In genomic region chr15:68821898-68822380, GRCh38 we compare ENCODE assay signal across 8 cellular contexts. TPM values are rescaled to one million over a fixed set of nuclear protein-coding genes. Genes with fewer than 3 reads are reported as not detected.
DNase-seq lines count a peak whose midpoint lies in the region; ATAC-seq, FAIRE-seq and TF ChIP-seq lines count a peak whose summit lies in the region.

No MANE protein-coding gene starts in this region.

- no peak for FAIRE-seq in astrocyte (lab: Jason Lieb, UNC)

- H3K4me1 ChIP-seq in astrocyte (ENCODE audit: insufficient read depth, low read length) (peaks cover 7% of the 10 kb centered on the region), lower lobe of right lung (peaks cover 14% of the 10 kb centered on the region)

- H3K4me3 ChIP-seq in MG63: peak overlapping the region; percentile 87
- peak overlapping the region; percentile 74 for H3K4me3 ChIP-seq in astrocyte (ENCODE audit: insufficient read depth, low read depth, low read length)
- H3K4me3 ChIP-seq in lower lobe of right lung: peak overlapping the region; percentile 96

- H3K4me3 Mint-ChIP-seq in astrocyte (ENCODE audit: unreplicated experiment): peak overlapping the region; percentile 85
- H3K4me3 Mint-ChIP-seq in type B pancreatic cell: peak overlapping the region; percentile 97

- TF ChIP-seq CTCF in astrocyte (IDR thresholded peaks at IDR 0.05; ENCODE audit: insufficient read depth, low read depth, low read length) (no peak), lower lobe of right lung (IDR thresholded peaks at IDR 0.05) (no peak), type B pancreatic cell (conservative IDR thresholded peaks at IDR 0.05) (no peak)

- peaks cover 4% of the 10 kb centered on the region for H4K20me1 ChIP-seq in astrocyte (ENCODE audit: insufficient read depth, low read length)

- H3K9ac ChIP-seq in astrocyte (ENCODE audit: low read length): peak overlapping the region; percentile 74

- H3K27ac ChIP-seq in astrocyte (ENCODE audit: low read depth, low read length) (no peak overlapping the region), lower lobe of right lung (peak overlapping the region; percentile 99)

- H2AFZ ChIP-seq in astrocyte (ENCODE audit: low read depth, low read length): peak overlapping the region; percentile 77

- H3K79me2 ChIP-seq in astrocyte (ENCODE audit: insufficient read depth, low read length): peaks cover 35% of the 10 kb centered on the region

- H3K27ac Mint-ChIP-seq in astrocyte (ENCODE audit: unreplicated experiment) (no peak overlapping the region), type B pancreatic cell (peak overlapping the region; percentile 81)

- H3K36me3 Mint-ChIP-seq in astrocyte (ENCODE audit: low read depth, unreplicated experiment): no peaks in the 10 kb centered on the region
- no peaks in the 10 kb centered on the region for H3K36me3 Mint-ChIP-seq in type B pancreatic cell

- H3K9me3 Mint-ChIP-seq in astrocyte (ENCODE audit: unreplicated experiment): no peaks in the 10 kb centered on the region
- no peaks in the 10 kb centered on the region for H3K9me3 Mint-ChIP-seq in type B pancreatic cell

- H3K27me3 Mint-ChIP-seq in astrocyte (ENCODE audit: low read depth, unreplicated experiment): no peaks in the 10 kb centered on the region
- H3K27me3 Mint-ChIP-seq in type B pancreatic cell: no peaks in the 10 kb centered on the region

- peaks cover 7% of the 10 kb centered on the region for H3K36me3 ChIP-seq in MG63
- no peaks in the 10 kb centered on the region for H3K36me3 ChIP-seq in astrocyte (ENCODE audit: insufficient read depth, low read length)
- no peaks in the 10 kb centered on the region for H3K36me3 ChIP-seq in lower lobe of right lung

- no peak for ATAC-seq in lower lobe of right lung

- DNase-seq in G401 (ENCODE audit: low spot score) (peak; percentile 68), MG63 (peak; percentile 30), astrocyte (ENCODE audit: low read depth) (no peak), lower lobe of right lung (no peak), type B pancreatic cell (ENCODE audit: extremely low spot score, unreplicated experiment) (no peak), GM19238 (ENCODE audit: insufficient read length, low spot score) (no peak), NCI-H187 (lab: John Stamatoyannopoulos, UW) (no peak), NCI-H2227 (lab: John Stamatoyannopoulos, UW; ENCODE audit: unreplicated experiment) (no peak)

- in situ Hi-C loops in G401 (cut with HindIII; ENCODE audit: low sequenced_read_pairs): no loop called here

- H3K4me2 ChIP-seq in astrocyte (ENCODE audit: low read length): peak overlapping the region; percentile 99

- intact Hi-C loops in lower lobe of right lung (cut with DNase I): no loop called here

- H3K4me1 Mint-ChIP-seq in astrocyte (ENCODE audit: low read depth, unreplicated experiment) (peaks cover 10% of the 10 kb centered on the region), type B pancreatic cell (ENCODE audit: unreplicated experiment) (peaks cover 15% of the 10 kb centered on the region)

- H3K9me3 ChIP-seq in MG63: no peaks in the 10 kb centered on the region
- H3K9me3 ChIP-seq in astrocyte (ENCODE audit: insufficient read depth, low read depth, low read length): no peaks in the 10 kb centered on the region
- H3K9me3 ChIP-seq in lower lobe of right lung: no peaks in the 10 kb centered on the region

- H3K27me3 ChIP-seq in MG63 (no peaks in the 10 kb centered on the region), astrocyte (ENCODE audit: insufficient read depth, low read length) (no peaks in the 10 kb centered on the region), lower lobe of right lung (ENCODE audit: low read depth) (no peaks in the 10 kb centered on the region)

RNA-seq across cellular contexts. Expression of gene ANP32A, which starts 1.2 kb away (rescaled TPM):
- total RNA-seq in G401 (2014; rRNA removed; shearing (Covaris generic)): 35.3 and 124 TPM in 2 replicates
- total RNA-seq in MG63 (2014; rRNA removed; shearing (Covaris generic); ENCODE audit: low replicate concordance): 44.3 and 47.5 TPM in 2 replicates
- total RNA-seq in astrocyte (121 and 138 TPM in 2 replicates), lower lobe of right lung (129 TPM), type B pancreatic cell (ENCODE audit: low replicate concordance) (167 and 222 TPM in 2 replicates)

Comparison
In these comparisons a context has a peak if more than half of its experiments do, and no peak if none do; other contexts are left out.
1. DNase-seq: peak in G401 (single experiment) and MG63 (single experiment); none in astrocyte (single experiment), lower lobe of right lung (single experiment), type B pancreatic cell (single experiment), GM19238 (single experiment), NCI-H187 (0 of 2) and NCI-H2227 (single experiment).
2. Peak in every context shown above with its lines, with median percentiles within 50 percentile points of each other: H3K4me3 ChIP-seq.